ENCODE assay signal across 19 cellular contexts in genomic region chr16:49789617-49790016, GRCh38.
A peak's percentile ranks its signal among the peaks of the same experiment; 100 is the strongest.
DNase-seq lines count a peak whose midpoint lies in the region; ATAC-seq, FAIRE-seq and TF ChIP-seq lines count a peak whose summit lies in the region.
"Had no signal": no experiment of that assay in that cellular context is flagged by ENCODE, and none has a peak within 500 bp of the region (broad histone marks: within the 10 kb centered on the region; RNA-seq: fewer than 3 reads in every experiment).

No MANE protein-coding gene starts in this region.

- ATAC-seq in gastroesophageal sphincter = no peak
- no peak for ATAC-seq in psoas muscle
- ATAC-seq in GM21723 (IDR thresholded peaks at IDR 0.05; ENCODE audit: unreplicated experiment) = no peak
- ATAC-seq in HG03442 (IDR thresholded peaks at IDR 0.05; ENCODE audit: unreplicated experiment) = no peak
- ATAC-seq in HG03342 (IDR thresholded peaks at IDR 0.05; ENCODE audit: unreplicated experiment) = no peak
- ATAC-seq: Panc1, Right ventricle myocardium inferior had no signal

- no peak overlapping the region for H2AFZ ChIP-seq in astrocyte (ENCODE audit: low read depth, low read length)

- no peak overlapping the region for H3K4me3 Mint-ChIP-seq in astrocyte (ENCODE audit: unreplicated experiment)
- H3K4me3 Mint-ChIP-seq: CD4-positive, alpha-beta memory T cell had no signal

- no peak for DNase-seq in astrocyte (ENCODE audit: low read depth)
- no peak for DNase-seq in psoas muscle
- no peak for DNase-seq in foreskin fibroblast
- DNase-seq: BE2C; CD4-positive, alpha-beta memory T cell; DMS79; IMR-90; NCI-H1417; NCI-H2029; NCI-H2171 treated with DMSO at 0.1 percent for 48 hours; NCI-H774 had no signal

- no peak overlapping the region for H3K4me2 ChIP-seq in astrocyte (ENCODE audit: low read length)

- no peak for FAIRE-seq in astrocyte (lab: Jason Lieb, UNC)
- FAIRE-seq: G401.6, GM12892 had no signal

- no peak overlapping the region for H3K27ac ChIP-seq in astrocyte (ENCODE audit: low read depth, low read length)
- peak overlapping the region in 3 of 4 donors; percentile 63 to 72 (median 66) for H3K27ac ChIP-seq in gastroesophageal sphincter
- peak overlapping the region; percentile 27 for H3K27ac ChIP-seq in psoas muscle

- peaks cover 3% of the 10 kb centered on the region for H3K9me3 Mint-ChIP-seq in astrocyte (ENCODE audit: unreplicated experiment)
- H3K9me3 Mint-ChIP-seq: CD4-positive, alpha-beta memory T cell had no signal

- H3K27ac Mint-ChIP-seq in astrocyte (ENCODE audit: unreplicated experiment) = peak overlapping the region; percentile 20
- H3K27ac Mint-ChIP-seq: CD4-positive, alpha-beta memory T cell had no signal

- TF ChIP-seq CTCF in astrocyte (IDR thresholded peaks at IDR 0.05; ENCODE audit: insufficient read depth, low read depth, low read length) (no peak), gastroesophageal sphincter (IDR thresholded peaks at IDR 0.05) (no peak), psoas muscle (IDR thresholded peaks at IDR 0.05) (no peak), foreskin fibroblast (IDR thresholded peaks at IDR 0.05; ENCODE audit: low read depth, low read length) (no peak)

- WGBS in gastroesophageal sphincter (ENCODE audit: low coverage in 1 of 2), 2 donors = 96 to 100% methylated on average over 1 to 3 of the region's 3 CpGs
- WGBS in psoas muscle, 3 donors = 92 to 93% (median 93%) methylated on average over 3 of the region's 3 CpGs

- H3K4me1 Mint-ChIP-seq in astrocyte (ENCODE audit: low read depth, unreplicated experiment) = peaks cover 6% of the 10 kb centered on the region
- H3K4me1 Mint-ChIP-seq: CD4-positive, alpha-beta memory T cell had no signal

- H4K20me1 ChIP-seq in astrocyte (ENCODE audit: insufficient read depth, low read length) = no peaks in the 10 kb centered on the region

- no peak for TF ChIP-seq POLR2A in gastroesophageal sphincter (IDR thresholded peaks at IDR 0.05)

- no peaks in the 10 kb centered on the region for H3K9me3 ChIP-seq in astrocyte (ENCODE audit: insufficient read depth, low read depth, low read length)
- no peaks in the 10 kb centered on the region for H3K9me3 ChIP-seq in gastroesophageal sphincter
- no peaks in the 10 kb centered on the region for H3K9me3 ChIP-seq in psoas muscle
- H3K9me3 ChIP-seq: BE2C had no signal

- H3K27me3 ChIP-seq in astrocyte (ENCODE audit: insufficient read depth, low read length) (no peaks in the 10 kb centered on the region), gastroesophageal sphincter (no peaks in the 10 kb centered on the region), psoas muscle (ENCODE audit: insufficient read depth in 3 of 3, low read length in 2 of 3) (no peaks in the 10 kb centered on the region)
- H3K27me3 ChIP-seq: BE2C had no signal

- no peak for TF ChIP-seq EP300 in gastroesophageal sphincter (IDR thresholded peaks at IDR 0.05)

- H3K4me1 ChIP-seq in astrocyte (ENCODE audit: insufficient read depth, low read length) (no peaks in the 10 kb centered on the region), gastroesophageal sphincter (peaks cover 0 to 24% (median 11%) of the 10 kb centered on the region in 3 donors), psoas muscle (peaks cover 16% of the 10 kb centered on the region)
- H3K4me1 ChIP-seq: BE2C had no signal

- H3K9ac ChIP-seq in astrocyte (ENCODE audit: low read length) = no peak overlapping the region

- H3K36me3 Mint-ChIP-seq in astrocyte (ENCODE audit: low read depth, unreplicated experiment) = peaks cover 2% of the 10 kb centered on the region
- H3K36me3 Mint-ChIP-seq: CD4-positive, alpha-beta memory T cell had no signal

- intact Hi-C loops in psoas muscle (cut with DNase I) = no loop called here

- H3K36me3 ChIP-seq in astrocyte (ENCODE audit: insufficient read depth, low read length) (no peaks in the 10 kb centered on the region), gastroesophageal sphincter (no peaks in the 10 kb centered on the region), psoas muscle (ENCODE audit: insufficient read depth in 1 of 2, low read depth in 1 of 2) (no peaks in the 10 kb centered on the region)
- H3K36me3 ChIP-seq: BE2C had no signal

- no peak overlapping the region for H3K4me3 ChIP-seq in astrocyte (ENCODE audit: insufficient read depth, low read depth, low read length)
- no peak overlapping the region for H3K4me3 ChIP-seq in gastroesophageal sphincter
- H3K4me3 ChIP-seq in psoas muscle = no peak overlapping the region
- H3K4me3 ChIP-seq in foreskin fibroblast (ENCODE audit: low read depth in 1 of 2, low read length in 2 of 2) = no peak overlapping the region

- no peaks in the 10 kb centered on the region for H3K27me3 Mint-ChIP-seq in astrocyte (ENCODE audit: low read depth, unreplicated experiment)

- no peaks in the 10 kb centered on the region for H3K79me2 ChIP-seq in astrocyte (ENCODE audit: insufficient read depth, low read length)
